ENCODE assay signal across 1 cellular context in the genomic region with DNA sequence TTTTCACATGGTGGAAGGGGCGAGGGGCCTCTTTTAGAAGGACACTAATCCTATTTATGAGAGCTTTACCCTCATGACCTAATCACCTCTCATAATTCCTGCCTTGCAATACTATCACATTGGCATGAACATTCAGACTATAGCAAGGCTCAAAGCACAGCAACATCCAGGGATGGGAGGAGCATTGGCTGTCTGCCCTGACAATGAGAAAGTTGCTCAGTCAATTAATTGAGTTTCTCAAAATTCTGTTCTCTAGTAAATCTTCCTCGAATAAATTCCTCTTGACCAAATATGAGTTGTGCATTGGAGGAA.
TF ChIP-seq lines count a peak whose summit lies in the region.

No MANE protein-coding gene starts in this region.

TF ChIP-seq in SK-N-SH, 30 proteins besides CTCF, POLR2A, EP300 and RAD21 (continued from another document):
- TF ChIP-seq FOXM1 (IDR thresholded peaks at IDR 0.05; ENCODE audit: low read depth), result no peak
- TF ChIP-seq, protein P1, sequence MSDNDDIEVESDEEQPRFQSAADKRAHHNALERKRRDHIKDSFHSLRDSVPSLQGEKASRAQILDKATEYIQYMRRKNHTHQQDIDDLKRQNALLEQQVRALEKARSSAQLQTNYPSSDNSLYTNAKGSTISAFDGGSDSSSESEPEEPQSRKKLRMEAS (IDR thresholded peaks at IDR 0.05; ENCODE audit: low read depth), result no peak
- TF ChIP-seq MEF2A (IDR thresholded peaks at IDR 0.05; ENCODE audit: borderline replicate concordance, low read depth), result no peak
- no peak for TF ChIP-seq RCOR1 (IDR thresholded peaks at IDR 0.05; ENCODE audit: low read length)
- TF ChIP-seq, protein P2, sequence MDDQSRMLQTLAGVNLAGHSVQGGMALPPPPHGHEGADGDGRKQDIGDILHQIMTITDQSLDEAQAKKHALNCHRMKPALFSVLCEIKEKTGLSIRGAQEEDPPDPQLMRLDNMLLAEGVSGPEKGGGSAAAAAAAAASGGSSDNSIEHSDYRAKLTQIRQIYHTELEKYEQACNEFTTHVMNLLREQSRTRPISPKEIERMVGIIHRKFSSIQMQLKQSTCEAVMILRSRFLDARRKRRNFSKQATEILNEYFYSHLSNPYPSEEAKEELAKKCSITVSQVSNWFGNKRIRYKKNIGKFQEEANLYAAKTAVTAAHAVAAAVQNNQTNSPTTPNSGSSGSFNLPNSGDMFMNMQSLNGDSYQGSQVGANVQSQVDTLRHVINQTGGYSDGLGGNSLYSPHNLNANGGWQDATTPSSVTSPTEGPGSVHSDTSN (IDR thresholded peaks at IDR 0.05), result no peak
- TF ChIP-seq, protein P3, sequence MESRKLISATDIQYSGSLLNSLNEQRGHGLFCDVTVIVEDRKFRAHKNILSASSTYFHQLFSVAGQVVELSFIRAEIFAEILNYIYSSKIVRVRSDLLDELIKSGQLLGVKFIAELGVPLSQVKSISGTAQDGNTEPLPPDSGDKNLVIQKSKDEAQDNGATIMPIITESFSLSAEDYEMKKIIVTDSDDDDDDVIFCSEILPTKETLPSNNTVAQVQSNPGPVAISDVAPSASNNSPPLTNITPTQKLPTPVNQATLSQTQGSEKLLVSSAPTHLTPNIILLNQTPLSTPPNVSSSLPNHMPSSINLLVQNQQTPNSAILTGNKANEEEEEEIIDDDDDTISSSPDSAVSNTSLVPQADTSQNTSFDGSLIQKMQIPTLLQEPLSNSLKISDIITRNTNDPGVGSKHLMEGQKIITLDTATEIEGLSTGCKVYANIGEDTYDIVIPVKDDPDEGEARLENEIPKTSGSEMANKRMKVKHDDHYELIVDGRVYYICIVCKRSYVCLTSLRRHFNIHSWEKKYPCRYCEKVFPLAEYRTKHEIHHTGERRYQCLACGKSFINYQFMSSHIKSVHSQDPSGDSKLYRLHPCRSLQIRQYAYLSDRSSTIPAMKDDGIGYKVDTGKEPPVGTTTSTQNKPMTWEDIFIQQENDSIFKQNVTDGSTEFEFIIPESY (IDR thresholded peaks at IDR 0.05; ENCODE audit: borderline replicate concordance, low read depth), result no peak
